In the genomic region with DNA sequence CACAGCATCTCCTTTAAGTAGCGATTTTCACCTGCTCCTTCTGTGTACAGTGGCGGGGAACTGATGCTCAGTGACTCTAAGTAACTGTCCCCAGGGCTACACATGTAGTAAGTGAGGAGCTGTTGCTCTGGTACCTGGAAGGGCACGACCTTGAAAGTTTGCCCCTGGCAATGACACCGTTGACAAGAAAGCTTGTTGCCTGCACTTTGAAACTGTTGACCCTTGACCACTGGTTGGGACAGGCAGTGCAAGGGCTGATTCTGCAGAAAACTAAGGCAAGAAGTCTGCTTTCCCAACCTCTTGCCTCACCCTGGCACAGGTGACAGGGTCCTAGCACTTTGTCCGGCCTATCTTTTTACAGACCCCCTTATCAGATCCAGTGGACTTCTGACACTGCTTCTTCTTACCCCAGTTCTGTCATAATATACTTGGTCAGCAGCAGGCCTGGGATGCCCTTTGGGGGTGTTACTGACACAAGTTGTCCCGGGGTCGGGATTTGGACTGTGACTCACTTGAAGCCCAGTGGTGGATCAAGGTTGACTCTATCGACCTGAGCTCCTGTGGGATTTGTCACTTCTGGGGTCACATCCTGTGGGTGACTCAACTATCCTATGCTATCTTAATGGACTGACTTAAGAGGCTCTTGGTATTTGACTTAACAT, we compare ENCODE assay signal across 1 cellular context.
TF ChIP-seq lines count a peak whose summit lies in the region.

No MANE protein-coding gene starts in this region.

TF ChIP-seq in IMR-90, 13 proteins besides CTCF, POLR2A, EP300 and RAD21:
- peak; percentile 7; the same call in 1 of the 2 replicates for TF ChIP-seq BHLHE40 (IDR thresholded peaks at IDR 0.05; ENCODE audit: low read depth, low read length)
- no peak for TF ChIP-seq CHD1 (IDR thresholded peaks at IDR 0.05; ENCODE audit: low read depth, low read length)
